1 cellular context compared by ENCODE assay signal in the genomic region with DNA sequence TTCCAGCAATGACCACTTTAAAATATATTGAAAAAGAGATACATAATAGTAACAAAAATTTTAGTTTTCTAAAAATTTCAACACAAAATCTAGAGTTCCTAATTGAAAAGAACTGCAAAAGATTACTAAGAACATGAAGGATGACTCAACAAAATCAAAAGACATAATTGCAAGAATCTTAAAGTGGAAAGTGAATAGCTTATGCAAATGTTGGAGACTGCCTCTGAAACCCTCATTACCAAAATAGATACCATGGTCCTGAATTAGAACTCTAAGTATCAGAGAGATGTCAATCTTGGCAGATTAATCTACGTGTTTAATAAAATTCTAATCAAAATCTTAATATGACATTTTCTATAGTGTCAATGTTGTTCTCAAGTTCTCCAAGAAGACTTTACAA.
TF ChIP-seq lines count a peak whose summit lies in the region.

No MANE protein-coding gene starts in this region.

TF ChIP-seq in K562, 482 proteins besides CTCF, POLR2A, EP300 and RAD21 (continued from another document):
- TF ChIP-seq, protein P1, sequence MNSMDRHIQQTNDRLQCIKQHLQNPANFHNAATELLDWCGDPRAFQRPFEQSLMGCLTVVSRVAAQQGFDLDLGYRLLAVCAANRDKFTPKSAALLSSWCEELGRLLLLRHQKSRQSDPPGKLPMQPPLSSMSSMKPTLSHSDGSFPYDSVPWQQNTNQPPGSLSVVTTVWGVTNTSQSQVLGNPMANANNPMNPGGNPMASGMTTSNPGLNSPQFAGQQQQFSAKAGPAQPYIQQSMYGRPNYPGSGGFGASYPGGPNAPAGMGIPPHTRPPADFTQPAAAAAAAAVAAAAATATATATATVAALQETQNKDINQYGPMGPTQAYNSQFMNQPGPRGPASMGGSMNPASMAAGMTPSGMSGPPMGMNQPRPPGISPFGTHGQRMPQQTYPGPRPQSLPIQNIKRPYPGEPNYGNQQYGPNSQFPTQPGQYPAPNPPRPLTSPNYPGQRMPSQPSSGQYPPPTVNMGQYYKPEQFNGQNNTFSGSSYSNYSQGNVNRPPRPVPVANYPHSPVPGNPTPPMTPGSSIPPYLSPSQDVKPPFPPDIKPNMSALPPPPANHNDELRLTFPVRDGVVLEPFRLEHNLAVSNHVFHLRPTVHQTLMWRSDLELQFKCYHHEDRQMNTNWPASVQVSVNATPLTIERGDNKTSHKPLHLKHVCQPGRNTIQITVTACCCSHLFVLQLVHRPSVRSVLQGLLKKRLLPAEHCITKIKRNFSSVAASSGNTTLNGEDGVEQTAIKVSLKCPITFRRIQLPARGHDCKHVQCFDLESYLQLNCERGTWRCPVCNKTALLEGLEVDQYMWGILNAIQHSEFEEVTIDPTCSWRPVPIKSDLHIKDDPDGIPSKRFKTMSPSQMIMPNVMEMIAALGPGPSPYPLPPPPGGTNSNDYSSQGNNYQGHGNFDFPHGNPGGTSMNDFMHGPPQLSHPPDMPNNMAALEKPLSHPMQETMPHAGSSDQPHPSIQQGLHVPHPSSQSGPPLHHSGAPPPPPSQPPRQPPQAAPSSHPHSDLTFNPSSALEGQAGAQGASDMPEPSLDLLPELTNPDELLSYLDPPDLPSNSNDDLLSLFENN (IDR thresholded peaks at IDR 0.05; ENCODE audit: low read depth in 2 of 2, low read length in 2 of 2) = no peak
- TF ChIP-seq ZNF316 (IDR thresholded peaks at IDR 0.05) (peak; percentile 70), COPS2 (conservative IDR thresholded peaks at IDR 0.05) (no peak), HLTF (IDR thresholded peaks at IDR 0.05) (no peak), ZNF311 (CRISPR knock-in tag; IDR thresholded peaks at IDR 0.05) (no peak), ZNF133 (CRISPR knock-in tag; IDR thresholded peaks at IDR 0.05) (no peak), ZNF232 (CRISPR knock-in tag; IDR thresholded peaks at IDR 0.05) (no peak), C11orf30 (IDR thresholded peaks at IDR 0.05; ENCODE audit: low read depth) (peak; percentile 59), MAFK (IDR thresholded peaks at IDR 0.05; ENCODE audit: low read length) (peak; percentile 50; the same call in 1 of the 2 replicates), TARDBP (IDR thresholded peaks at IDR 0.05) (no peak)
- TF ChIP-seq, protein P2, sequence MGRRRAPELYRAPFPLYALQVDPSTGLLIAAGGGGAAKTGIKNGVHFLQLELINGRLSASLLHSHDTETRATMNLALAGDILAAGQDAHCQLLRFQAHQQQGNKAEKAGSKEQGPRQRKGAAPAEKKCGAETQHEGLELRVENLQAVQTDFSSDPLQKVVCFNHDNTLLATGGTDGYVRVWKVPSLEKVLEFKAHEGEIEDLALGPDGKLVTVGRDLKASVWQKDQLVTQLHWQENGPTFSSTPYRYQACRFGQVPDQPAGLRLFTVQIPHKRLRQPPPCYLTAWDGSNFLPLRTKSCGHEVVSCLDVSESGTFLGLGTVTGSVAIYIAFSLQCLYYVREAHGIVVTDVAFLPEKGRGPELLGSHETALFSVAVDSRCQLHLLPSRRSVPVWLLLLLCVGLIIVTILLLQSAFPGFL (CRISPR knock-in tag; IDR thresholded peaks at IDR 0.05) = no peak
- TF ChIP-seq, protein P3, sequence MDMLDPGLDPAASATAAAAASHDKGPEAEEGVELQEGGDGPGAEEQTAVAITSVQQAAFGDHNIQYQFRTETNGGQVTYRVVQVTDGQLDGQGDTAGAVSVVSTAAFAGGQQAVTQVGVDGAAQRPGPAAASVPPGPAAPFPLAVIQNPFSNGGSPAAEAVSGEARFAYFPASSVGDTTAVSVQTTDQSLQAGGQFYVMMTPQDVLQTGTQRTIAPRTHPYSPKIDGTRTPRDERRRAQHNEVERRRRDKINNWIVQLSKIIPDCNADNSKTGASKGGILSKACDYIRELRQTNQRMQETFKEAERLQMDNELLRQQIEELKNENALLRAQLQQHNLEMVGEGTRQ (CRISPR knock-in tag; IDR thresholded peaks at IDR 0.05) = no peak
